In genomic region chr16:29310852-29311314, GRCh38 we compare ENCODE assay signal across 17 cellular contexts.
A peak's percentile ranks its signal among the peaks of the same experiment; 100 is the strongest.
DNase-seq lines count a peak whose midpoint lies in the region; ATAC-seq and TF ChIP-seq lines count a peak whose summit lies in the region.
"Had no signal": no experiment of that assay in that cellular context is flagged by ENCODE, and none has a peak within 500 bp of the region (broad histone marks: within the 10 kb centered on the region; RNA-seq: fewer than 3 reads in every experiment).

No MANE protein-coding gene starts in this region.

- intact Hi-C loops in heart left ventricle (cut with DNase I) (no loop called here), ovary (cut with DNase I) (no loop called here)

- 64 to 74% (median 70%) methylated on average over 9 to 11 of the region's 11 CpGs for WGBS in heart left ventricle, 4 donors
- 7 to 14% (median 10%) methylated on average over 10 to 11 of the region's 11 CpGs for WGBS in ovary, 3 donors

- DNase-seq in AG08396 (ENCODE audit: low spot score) (peak; percentile 57), MG63 (peak; percentile 65), heart left ventricle (peak in 1 of 5 donors; percentile 34), ovary (peak; percentile 70 to 83 (median 74)), D341Med (ENCODE audit: low spot score) (no peak), NCI-H1105 (lab: John Stamatoyannopoulos, UW) (no peak), Peyer's patch (no peak)
- DNase-seq: activated naive CD4-positive, alpha-beta T cell treated with anti-CD3 and anti-CD28 coated beads, Interleukin-2, amount 50 U/mL, for 16 hours; AML-193; central memory CD4-positive, alpha-beta T cell; hippocampal formation; MM.1S; NCI-H2081; SK-N-SH; stimulated activated CD4-positive, alpha-beta T cell treated with anti-CD3 and anti-CD28 coated beads, Interleukin-15, amount 100 ng/mL, for 24 hours; thyroid gland had no signal

- no peaks in the 10 kb centered on the region for H3K9me3 ChIP-seq in MG63
- H3K9me3 ChIP-seq in heart left ventricle = no peaks in the 10 kb centered on the region
- no peaks in the 10 kb centered on the region for H3K9me3 ChIP-seq in ovary
- H3K9me3 ChIP-seq in Peyer's patch = no peaks in the 10 kb centered on the region
- H3K9me3 ChIP-seq: SK-N-SH, thyroid gland had no signal

- TF ChIP-seq CTCF in heart left ventricle (IDR thresholded peaks at IDR 0.05) (peak in 4 of 12 donors; percentile 13 to 36 (median 30)), ovary (IDR thresholded peaks at IDR 0.05) (peak in 1 of 3 donors; percentile 25), Peyer's patch (IDR thresholded peaks at IDR 0.05) (no peak)

- TF ChIP-seq EP300 in ovary (IDR thresholded peaks at IDR 0.05) = no peak

- TF ChIP-seq POLR2A in heart left ventricle (IDR thresholded peaks at IDR 0.05) (no peak), ovary (IDR thresholded peaks at IDR 0.05) (no peak), Peyer's patch (IDR thresholded peaks at IDR 0.05) (no peak)

- H3K27me3 ChIP-seq in MG63 (no peaks in the 10 kb centered on the region), heart left ventricle (no peaks in the 10 kb centered on the region), ovary (no peaks in the 10 kb centered on the region), Peyer's patch (no peaks in the 10 kb centered on the region)
- H3K27me3 ChIP-seq: thyroid gland had no signal

- ATAC-seq in heart left ventricle = peak in 3 of 4 donors; percentile 29 to 72 (median 52)
- no peak for ATAC-seq in HG02763 (IDR thresholded peaks at IDR 0.05; ENCODE audit: unreplicated experiment)

- H3K4me1 ChIP-seq in heart left ventricle = peaks cover 0 to 40% (median 12%) of the 10 kb centered on the region in 12 donors
- H3K4me1 ChIP-seq in ovary (ENCODE audit: insufficient read depth) = peaks cover 54% of the 10 kb centered on the region
- no peaks in the 10 kb centered on the region for H3K4me1 ChIP-seq in Peyer's patch
- H3K4me1 ChIP-seq: thyroid gland had no signal

- H3K36me3 ChIP-seq in MG63 = no peaks in the 10 kb centered on the region
- H3K36me3 ChIP-seq in heart left ventricle = peaks cover 0 to 2% (median 0%) of the 10 kb centered on the region in 9 donors
- no peaks in the 10 kb centered on the region for H3K36me3 ChIP-seq in ovary
- H3K36me3 ChIP-seq in Peyer's patch = no peaks in the 10 kb centered on the region
- H3K36me3 ChIP-seq: thyroid gland had no signal

- no peak overlapping the region for H3K4me3 ChIP-seq in MG63
- H3K4me3 ChIP-seq in heart left ventricle = no peak overlapping the region
- H3K4me3 ChIP-seq in ovary = no peak overlapping the region
- H3K4me3 ChIP-seq in Peyer's patch = no peak overlapping the region
- H3K4me3 ChIP-seq: thyroid gland had no signal

- peak overlapping the region in 5 of 12 donors; percentile 29 to 54 (median 46) for H3K27ac ChIP-seq in heart left ventricle
- peak overlapping the region; percentile 7 to 78 for H3K27ac ChIP-seq in ovary
- H3K27ac ChIP-seq in Peyer's patch = no peak overlapping the region
- H3K27ac ChIP-seq: thyroid gland had no signal

Comparison
In these comparisons a context has a peak if more than half of its experiments do, and no peak if none do; other contexts are left out.
1. DNase-seq: peak in AG08396 (single experiment), MG63 (single experiment) and ovary (5 of 5); none in D341Med (single experiment), NCI-H1105 (single experiment) and Peyer's patch (0 of 3).
2. H3K27ac ChIP-seq: peak in ovary (2 of 2); none in Peyer's patch (0 of 4).